14 cellular contexts compared by ENCODE assay signal in genomic region chr11:59263225-59263894, GRCh38. TPM values are rescaled to one million over a fixed set of nuclear protein-coding genes. Genes with fewer than 3 reads are reported as not detected.
DNase-seq lines count a peak whose midpoint lies in the region; ATAC-seq, FAIRE-seq and TF ChIP-seq lines count a peak whose summit lies in the region.
"Had no signal": no experiment of that assay in that cellular context is flagged by ENCODE, and none has a peak within 500 bp of the region (broad histone marks: within the 10 kb centered on the region; RNA-seq: fewer than 3 reads in every experiment).

No MANE protein-coding gene starts in this region.

- TF ChIP-seq POLR2A in K562 (conservative IDR thresholded peaks at IDR 0.05) = no peak

- no TSS peak for BruUV-seq in K562 (replicated peaks; lab: Mats Ljungman, UMichigan)

- H3K36me3 ChIP-seq in K562 (ENCODE audit: control insufficient read depth, insufficient read depth, low read length) = no peaks in the 10 kb centered on the region
- H3K36me3 ChIP-seq in neutrophil = no peaks in the 10 kb centered on the region
- H3K36me3 ChIP-seq: thyroid gland had no signal

- H3K27me3 ChIP-seq in K562 (ENCODE audit: control insufficient read depth in 2 of 2, insufficient read depth in 2 of 2, low read length in 2 of 2) = peaks cover 0 to 16% of the 10 kb centered on the region in 2 experiments; a peak in 2 of 5 replicates
- H3K27me3 ChIP-seq in neutrophil = no peaks in the 10 kb centered on the region
- H3K27me3 ChIP-seq: thyroid gland had no signal

- in situ Hi-C loops in K562 (cut with MboI) = no loop called here

- DNase-seq in NCI-H748 (lab: John Stamatoyannopoulos, UW; ENCODE audit: unreplicated experiment) (peak; percentile 9), NCI-H748 treated with DMSO at 0.1 percent for 48 hours (lab: John Stamatoyannopoulos, UW) (no peak), Kasumi-1 (lab: John Stamatoyannopoulos, UW) (peak; percentile 7 to 9), K562 (ENCODE audit: extremely low read depth in 1 of 4, low spot score in 3 of 4) (no peak), glomerular visceral epithelial cell (ENCODE audit: extremely low spot score) (no peak), NCI-H1417 treated with DMSO at 0.1 percent for 48 hours (lab: John Stamatoyannopoulos, UW) (no peak)
- DNase-seq: cortex of kidney; NCI-H2171 treated with DMSO at 0.1 percent for 48 hours; stimulated activated CD4-positive, alpha-beta T cell treated with anti-CD3 and anti-CD28 coated beads, Interleukin-12 subunit alpha, Interleukin-12 subunit beta, amount 100 ng/mL, for 4 hours; thyroid gland had no signal

- TF ChIP-seq CTCF in K562 (IDR thresholded peaks at IDR 0.05 in 2 of 3, conservative IDR thresholded peaks at IDR 0.05 in 1 of 3; ENCODE audit: insufficient read depth in 2 of 3, low read depth in 1 of 3, low read length in 3 of 3) (peak; percentile 26 to 36 (median 33); a peak in 2 of 6 replicates), neutrophil (IDR thresholded peaks at IDR 0.05) (peak; percentile 87)

- H3K4me1 ChIP-seq in K562 (replicated peaks in 1 of 2; ENCODE audit: control insufficient read depth in 2 of 2, insufficient read depth in 2 of 2, low read length in 2 of 2) = no peaks in the 10 kb centered on the region; a peak in 1 of 5 replicates
- peaks cover 51 to 79% of the 10 kb centered on the region in 2 experiments for H3K4me1 ChIP-seq in neutrophil (ENCODE audit: control insufficient read depth in 1 of 2, insufficient read depth in 1 of 2, low read depth in 1 of 2, low read length in 1 of 2)

- H3K9ac ChIP-seq in K562 (ENCODE audit: insufficient read depth in 1 of 2, low read depth in 2 of 2, low read length in 2 of 2) = no peak overlapping the region

- no peak overlapping the region for H3K27ac ChIP-seq in K562 (ENCODE audit: extremely low read depth, low read depth, low read length)
- H3K27ac ChIP-seq in neutrophil = peak overlapping the region; percentile 98
- H3K27ac ChIP-seq: thyroid gland had no signal

- peak; percentile 59 for ATAC-seq in K562
- no peak for ATAC-seq in GM18867 (IDR thresholded peaks at IDR 0.05; ENCODE audit: unreplicated experiment)

- no peak overlapping the region for H2AFZ ChIP-seq in K562 (ENCODE audit: low read depth, low read length)

- intact Hi-C loops in K562 (cut with micrococcal nuclease) = no loop called here

- no peaks in the 10 kb centered on the region for H4K20me1 ChIP-seq in K562 (replicated peaks; ENCODE audit: control insufficient read depth, insufficient read depth, low read length)

- H3K4me3 ChIP-seq in K562 (no peak overlapping the region), neutrophil (ENCODE audit: low read depth in 1 of 2, low read length in 1 of 2) (peak overlapping the region in 1 of 2 experiments; percentile 7)
- H3K4me3 ChIP-seq: thyroid gland had no signal

- CTCF ChIA-PET in K562 (lab: Yijun Ruan, JAX; ENCODE audit: low intra/inter-chr PET ratio) = interaction anchor here (1.0 kb wide), 1 partner anchor 21 kb away, joined by 4 read pairs; no protein-coding TSS in a partner anchor

- no peaks in the 10 kb centered on the region for H3K79me2 ChIP-seq in K562 (ENCODE audit: control insufficient read depth, insufficient read depth, low read length)

- WGBS in K562 (ENCODE audit: insufficient coverage, low coverage, missing lambda C conversion rate) = 0% methylated on average over 6 of the region's 9 CpGs

- TF ChIP-seq EP300 in K562 (IDR thresholded peaks at IDR 0.05; ENCODE audit: low read length) = no peak

- no peaks in the 10 kb centered on the region for H3K9me3 ChIP-seq in K562 (replicated peaks; ENCODE audit: control insufficient read depth, insufficient read depth, low read depth, low read length)
- no peaks in the 10 kb centered on the region for H3K9me3 ChIP-seq in neutrophil
- H3K9me3 ChIP-seq: thyroid gland had no signal

- peak in 1 of 2 experiments; percentile 31; a peak in 2 of 4 replicates for TF ChIP-seq RAD21 in K562 (CRISPR knock-in tag; conservative IDR thresholded peaks at IDR 0.05 in 1 of 2, IDR thresholded peaks at IDR 0.05 in 1 of 2)

- POLR2A ChIA-PET in K562 (lab: Yijun Ruan, JAX) = interaction anchor here (0.7 kb wide), 1 partner anchor 105 kb away, joined by 3 read pairs; no protein-coding TSS in a partner anchor

- FAIRE-seq in K562 (lab: Jason Lieb, UNC) = no peak
- FAIRE-seq: islet of Langerhans had no signal

- no peak overlapping the region for H3K4me2 ChIP-seq in K562 (ENCODE audit: insufficient read depth, low read length)

- no peaks in the 10 kb centered on the region for H3K9me1 ChIP-seq in K562 (ENCODE audit: control insufficient read depth, insufficient read depth, low read length)

TF ChIP-seq in K562, 482 proteins besides CTCF, POLR2A, EP300 and RAD21:
- TF ChIP-seq SMC3 (conservative IDR thresholded peaks at IDR 0.05; ENCODE audit: insufficient read depth, low read depth, low read length) (0 out of 2 replicates have a peak, but pooled peaks have one; percentile 18), TARDBP (IDR thresholded peaks at IDR 0.05) (no peak), MAZ (CRISPR knock-in tag; conservative IDR thresholded peaks at IDR 0.05 in 1 of 2, IDR thresholded peaks at IDR 0.05 in 1 of 2) (no peak), HNRNPLL (IDR thresholded peaks at IDR 0.05; ENCODE audit: low read depth, low read length, poor library complexity, severe bottlenecking) (no peak), ZNF143 (CRISPR knock-in tag; IDR thresholded peaks at IDR 0.05) (no peak), XRCC3 (IDR thresholded peaks at IDR 0.05) (no peak), ZNF274 (IDR thresholded peaks at IDR 0.05; ENCODE audit: borderline replicate concordance, low read depth, low read length) (no peak), STAT5B (CRISPR knock-in tag; IDR thresholded peaks at IDR 0.05) (no peak)

RNA-seq across cellular contexts. Expression of gene MPEG1, which starts 50.6 kb away (rescaled TPM):
- not detected in 2 replicates for total RNA-seq in K562 (2011; cell fraction: chromatin; rRNA removed; ENCODE audit: low replicate concordance)
- total RNA-seq in K562 (2011; cell fraction: nucleolus; rRNA removed) = not detected in 2 replicates
- total RNA-seq in K562 (2011; cell fraction: nucleoplasm; rRNA removed) = not detected in 2 replicates
- total RNA-seq in K562 (2014; rRNA removed) = not detected in 2 replicates
- total RNA-seq in K562 (2014; rRNA removed; fragmentation: Illumina TruSeq; extraction: Trizol) = not detected in 2 replicates
- total RNA-seq in K562 (2015; rRNA removed; fragmentation: Illumina TruSeq; extraction: Trizol) = not detected in 2 replicates
- 0.07 TPM in 2 replicates for total RNA-seq in K562 (2021)
- polyA plus RNA-seq in K562 (2011; rRNA removed) = not detected in 2 replicates
- polyA plus RNA-seq in K562 (2011; cell fraction: cytosol; rRNA removed) = not detected in 2 replicates
- polyA plus RNA-seq in K562 (2011; cell fraction: nucleus; rRNA removed) = not detected in 2 replicates
- not detected in 2 replicates for polyA plus RNA-seq in K562 (2012)
- polyA plus RNA-seq in K562 (2014; fragmentation: Illumina TruSeq; extraction: Trizol) = not detected in 2 replicates
- polyA plus RNA-seq in K562 (2014; fragmentation: Nextera tagmentation; extraction: Ambion mirVana) = not detected
- polyA plus RNA-seq in K562 (2014; rRNA removed) = not detected in 2 replicates
- polyA minus RNA-seq in K562 (2011; rRNA and poly(A)+ RNA removed) = not detected in 2 replicates
- polyA minus RNA-seq in K562 (2011; cell fraction: cytosol; rRNA and poly(A)+ RNA removed) = not detected in 2 replicates
- polyA minus RNA-seq in K562 (2011; cell fraction: nucleus; rRNA and poly(A)+ RNA removed) = not detected in 2 replicates
- total RNA-seq: activated CD8-positive, alpha-beta memory T cell treated with anti-CD3 and anti-CD28 coated beads for 36 hours had no signal

Comparison
In these comparisons a context has a peak if more than half of its experiments do, and no peak if none do; other contexts are left out.
1. DNase-seq: peak in NCI-H748 (single experiment) and Kasumi-1 (2 of 2); none in NCI-H748 treated with DMSO at 0.1 percent for 48 hours (single experiment), K562 (0 of 4), glomerular visceral epithelial cell (single experiment) and NCI-H1417 treated with DMSO at 0.1 percent for 48 hours (single experiment).